Comparison of ENCODE assay signal across 1 cellular context in the genomic region with DNA sequence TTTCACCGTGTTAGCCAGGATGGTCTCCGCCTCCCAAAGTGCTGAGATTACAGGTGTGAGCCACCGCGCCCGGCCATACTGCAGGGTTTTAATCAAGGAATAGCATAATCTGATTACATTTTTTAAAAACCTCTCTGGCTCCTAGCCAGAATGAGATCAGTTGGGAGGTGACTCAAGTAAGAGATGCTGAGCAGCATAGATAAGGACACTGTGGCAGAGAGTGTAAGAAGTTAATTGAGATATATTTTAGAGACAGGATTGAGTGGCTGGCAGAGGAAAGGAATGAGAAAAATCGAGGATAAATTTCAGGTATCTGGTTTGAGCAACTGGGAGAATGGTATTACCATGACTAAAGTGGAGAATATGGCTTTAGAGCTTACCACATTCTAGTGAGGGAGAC.
TF ChIP-seq lines count a peak whose summit lies in the region.

No MANE protein-coding gene starts in this region.

TF ChIP-seq in HepG2, 621 proteins besides CTCF, POLR2A, EP300 and RAD21:
- TF ChIP-seq ZNF326 (CRISPR knock-in tag; IDR thresholded peaks at IDR 0.05; ENCODE audit: borderline replicate concordance) (no peak), ZNF354B (CRISPR knock-in tag; IDR thresholded peaks at IDR 0.05) (no peak), SMAD1 (CRISPR knock-in tag; IDR thresholded peaks at IDR 0.05; ENCODE audit: borderline replicate concordance, low read depth) (no peak), PHF20 (CRISPR knock-in tag; IDR thresholded peaks at IDR 0.05) (no peak), KMT2B (CRISPR knock-in tag; IDR thresholded peaks at IDR 0.05) (no peak), ZNF235 (CRISPR knock-in tag; IDR thresholded peaks at IDR 0.05; ENCODE audit: borderline replicate concordance) (no peak), HMG20A (CRISPR knock-in tag; IDR thresholded peaks at IDR 0.05; ENCODE audit: borderline replicate concordance) (no peak), ZKSCAN5 (CRISPR knock-in tag; IDR thresholded peaks at IDR 0.05) (no peak), GATAD2A (CRISPR knock-in tag; IDR thresholded peaks at IDR 0.05) (no peak), TRIM24 (CRISPR knock-in tag; IDR thresholded peaks at IDR 0.05) (no peak), SNAI1 (CRISPR knock-in tag; IDR thresholded peaks at IDR 0.05; ENCODE audit: borderline replicate concordance) (no peak), SOX6 (IDR thresholded peaks at IDR 0.05) (no peak), SOX6 (CRISPR knock-in tag; IDR thresholded peaks at IDR 0.05) (no peak), ZNF709 (CRISPR knock-in tag; IDR thresholded peaks at IDR 0.05) (no peak)
- TF ChIP-seq, protein P1, sequence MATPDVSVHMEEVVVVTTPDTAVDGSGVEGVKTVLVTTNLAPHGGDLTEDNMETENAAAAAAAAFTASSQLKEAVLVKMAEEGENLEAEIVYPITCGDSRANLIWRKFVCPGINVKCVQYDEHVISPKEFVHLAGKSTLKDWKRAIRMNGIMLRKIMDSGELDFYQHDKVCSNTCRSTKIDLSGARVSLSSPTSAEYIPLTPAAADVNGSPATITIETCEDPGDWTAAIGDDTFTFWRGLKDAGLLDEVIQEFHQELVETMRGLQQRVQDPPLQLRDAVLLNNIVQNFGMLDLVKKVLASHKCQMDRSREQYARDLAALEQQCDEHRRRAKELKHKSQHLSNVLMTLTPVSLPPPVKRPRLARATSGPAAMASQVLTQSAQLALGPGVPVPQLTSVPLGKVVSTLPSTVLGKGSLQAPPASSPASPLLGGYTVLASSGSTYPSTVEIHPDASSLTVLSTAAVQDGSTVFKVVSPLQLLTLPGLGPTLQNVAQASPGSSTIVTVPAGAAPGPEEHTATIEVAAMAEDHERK (CRISPR knock-in tag; IDR thresholded peaks at IDR 0.05; ENCODE audit: low read depth): no peak
- TF ChIP-seq, protein P2, sequence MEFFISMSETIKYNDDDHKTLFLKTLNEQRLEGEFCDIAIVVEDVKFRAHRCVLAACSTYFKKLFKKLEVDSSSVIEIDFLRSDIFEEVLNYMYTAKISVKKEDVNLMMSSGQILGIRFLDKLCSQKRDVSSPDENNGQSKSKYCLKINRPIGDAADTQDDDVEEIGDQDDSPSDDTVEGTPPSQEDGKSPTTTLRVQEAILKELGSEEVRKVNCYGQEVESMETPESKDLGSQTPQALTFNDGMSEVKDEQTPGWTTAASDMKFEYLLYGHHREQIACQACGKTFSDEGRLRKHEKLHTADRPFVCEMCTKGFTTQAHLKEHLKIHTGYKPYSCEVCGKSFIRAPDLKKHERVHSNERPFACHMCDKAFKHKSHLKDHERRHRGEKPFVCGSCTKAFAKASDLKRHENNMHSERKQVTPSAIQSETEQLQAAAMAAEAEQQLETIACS (CRISPR knock-in tag; IDR thresholded peaks at IDR 0.05): no peak
- TF ChIP-seq, protein P3, sequence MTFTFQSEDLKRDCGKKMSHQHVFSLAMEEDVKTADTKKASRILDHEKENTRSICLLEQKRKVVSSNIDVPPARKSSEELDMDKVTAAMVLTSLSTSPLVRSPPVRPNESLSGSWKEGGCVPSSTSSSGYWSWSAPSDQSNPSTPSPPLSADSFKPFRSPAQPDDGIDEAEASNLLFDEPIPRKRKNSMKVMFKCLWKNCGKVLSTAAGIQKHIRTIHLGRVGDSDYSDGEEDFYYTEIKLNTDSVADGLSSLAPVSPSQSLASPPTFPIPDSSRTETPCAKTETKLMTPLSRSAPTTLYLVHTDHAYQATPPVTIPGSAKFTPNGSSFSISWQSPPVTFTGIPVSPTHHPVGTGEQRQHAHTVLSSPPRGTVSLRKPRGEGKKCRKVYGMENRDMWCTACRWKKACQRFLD (CRISPR knock-in tag; IDR thresholded peaks at IDR 0.05; ENCODE audit: borderline replicate concordance): no peak
- TF ChIP-seq, protein P4, sequence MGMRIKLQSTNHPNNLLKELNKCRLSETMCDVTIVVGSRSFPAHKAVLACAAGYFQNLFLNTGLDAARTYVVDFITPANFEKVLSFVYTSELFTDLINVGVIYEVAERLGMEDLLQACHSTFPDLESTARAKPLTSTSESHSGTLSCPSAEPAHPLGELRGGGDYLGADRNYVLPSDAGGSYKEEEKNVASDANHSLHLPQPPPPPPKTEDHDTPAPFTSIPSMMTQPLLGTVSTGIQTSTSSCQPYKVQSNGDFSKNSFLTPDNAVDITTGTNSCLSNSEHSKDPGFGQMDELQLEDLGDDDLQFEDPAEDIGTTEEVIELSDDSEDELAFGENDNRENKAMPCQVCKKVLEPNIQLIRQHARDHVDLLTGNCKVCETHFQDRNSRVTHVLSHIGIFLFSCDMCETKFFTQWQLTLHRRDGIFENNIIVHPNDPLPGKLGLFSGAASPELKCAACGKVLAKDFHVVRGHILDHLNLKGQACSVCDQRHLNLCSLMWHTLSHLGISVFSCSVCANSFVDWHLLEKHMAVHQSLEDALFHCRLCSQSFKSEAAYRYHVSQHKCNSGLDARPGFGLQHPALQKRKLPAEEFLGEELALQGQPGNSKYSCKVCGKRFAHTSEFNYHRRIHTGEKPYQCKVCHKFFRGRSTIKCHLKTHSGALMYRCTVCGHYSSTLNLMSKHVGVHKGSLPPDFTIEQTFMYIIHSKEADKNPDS (CRISPR knock-in tag; IDR thresholded peaks at IDR 0.05): no peak
- TF ChIP-seq, protein P5, sequence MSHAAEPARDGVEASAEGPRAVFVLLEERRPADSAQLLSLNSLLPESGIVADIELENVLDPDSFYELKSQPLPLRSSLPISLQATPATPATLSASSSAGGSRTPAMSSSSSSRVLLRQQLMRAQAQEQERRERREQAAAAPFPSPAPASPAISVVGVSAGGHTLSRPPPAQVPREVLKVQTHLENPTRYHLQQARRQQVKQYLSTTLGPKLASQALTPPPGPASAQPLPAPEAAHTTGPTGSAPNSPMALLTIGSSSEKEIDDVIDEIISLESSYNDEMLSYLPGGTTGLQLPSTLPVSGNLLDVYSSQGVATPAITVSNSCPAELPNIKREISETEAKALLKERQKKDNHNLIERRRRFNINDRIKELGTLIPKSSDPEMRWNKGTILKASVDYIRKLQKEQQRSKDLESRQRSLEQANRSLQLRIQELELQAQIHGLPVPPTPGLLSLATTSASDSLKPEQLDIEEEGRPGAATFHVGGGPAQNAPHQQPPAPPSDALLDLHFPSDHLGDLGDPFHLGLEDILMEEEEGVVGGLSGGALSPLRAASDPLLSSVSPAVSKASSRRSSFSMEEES (CRISPR knock-in tag; IDR thresholded peaks at IDR 0.05): no peak
